21 cellular contexts compared by ENCODE assay signal in the genomic region with DNA sequence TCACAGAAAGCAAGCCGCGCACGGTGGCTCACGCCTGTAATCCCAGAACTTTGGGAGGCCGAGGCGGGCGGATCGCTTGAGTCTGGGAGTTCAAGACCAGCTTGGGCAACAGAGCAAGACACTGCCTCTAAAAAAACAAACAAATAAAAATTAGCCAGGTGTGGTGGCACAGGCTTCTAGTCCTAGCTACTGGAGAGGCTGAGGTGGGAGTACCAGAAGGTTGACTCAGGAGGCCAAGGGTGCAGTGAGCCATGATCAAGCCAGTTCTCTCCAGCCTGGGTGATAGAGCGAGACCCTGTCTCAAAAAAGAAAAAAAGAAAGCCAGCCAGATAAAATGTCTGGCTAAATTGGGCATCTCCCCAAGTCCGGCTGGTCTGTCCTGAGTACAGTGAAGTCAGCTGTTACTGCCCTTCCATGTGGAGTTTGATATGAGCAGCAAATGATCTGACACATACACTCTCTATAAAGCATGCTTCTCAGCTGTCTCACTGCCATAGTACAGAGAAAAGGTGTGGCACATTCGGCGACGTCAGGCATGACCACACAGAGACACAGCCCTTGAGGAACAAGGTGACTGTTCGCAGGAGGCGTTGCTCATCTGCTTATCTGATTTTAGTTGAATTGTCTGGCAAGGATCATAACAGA. TPM values are rescaled to one million over a fixed set of nuclear protein-coding genes. Genes with fewer than 3 reads are reported as not detected.
DNase-seq lines count a peak whose midpoint lies in the region; ATAC-seq, FAIRE-seq and TF ChIP-seq lines count a peak whose summit lies in the region.
"Had no signal": no experiment of that assay in that cellular context is flagged by ENCODE, and none has a peak within 500 bp of the region (broad histone marks: within the 10 kb centered on the region; RNA-seq: fewer than 3 reads in every experiment).

No MANE protein-coding gene starts in this region.

- ATAC-seq in upper lobe of right lung (no peak), HG03460 (IDR thresholded peaks at IDR 0.05; ENCODE audit: unreplicated experiment) (no peak)
- ATAC-seq: CD8-positive, alpha-beta T cell had no signal

- H3K9me3 ChIP-seq in upper lobe of right lung, result no peaks in the 10 kb centered on the region
- H3K9me3 ChIP-seq: SJCRH30, stomach had no signal

- H3K4me3 ChIP-seq in upper lobe of right lung, result no peak overlapping the region
- H3K4me3 ChIP-seq: hepatocyte, SJCRH30, stomach had no signal

- intact Hi-C loops in upper lobe of right lung (cut with DNase I), result no loop called here

- DNase-seq in A172 (ENCODE audit: low spot score), result peak; percentile 22
- DNase-seq in HTR-8/SVneo (ENCODE audit: insufficient read length, low spot score), result no peak
- DNase-seq in amniotic epithelial cell (ENCODE audit: low read depth), result peak; percentile 12
- peak; percentile 83 for DNase-seq in kidney tubule cell (ENCODE audit: low spot score)
- DNase-seq in stimulated activated naive CD4-positive, alpha-beta T cell treated with Interleukin-2 at 50 U/mL for 16 hours (lab: John Stamatoyannopoulos, UW), result no peak
- DNase-seq in upper lobe of right lung, result no peak
- DNase-seq in cerebellar nuclear complex (lab: John Stamatoyannopoulos, UW), result no peak
- DNase-seq: activated CD4-positive, CD25-positive, alpha-beta regulatory T cell treated with anti-CD3 and anti-CD28 coated beads, Interleukin-2, amount 50 U/mL, for 72 hours; CD8-positive, alpha-beta T cell; central memory CD4-positive, alpha-beta T cell; DND-41; NCI-H1436 treated with DMSO at 0.1 percent for 48 hours; NCI-H2171; occipital lobe; OCI-M1; SJCRH30; stomach had no signal

- H3K36me3 ChIP-seq in upper lobe of right lung, result peaks cover 20% of the 10 kb centered on the region
- H3K36me3 ChIP-seq: SJCRH30 had no signal

- H3K4me1 ChIP-seq in upper lobe of right lung, result peaks cover 11% of the 10 kb centered on the region
- H3K4me1 ChIP-seq: SJCRH30 had no signal

- no peak overlapping the region for H3K27ac ChIP-seq in upper lobe of right lung
- H3K27ac ChIP-seq: hepatocyte, KMS-11, SJCRH30, stomach had no signal

- no peaks in the 10 kb centered on the region for H3K27me3 ChIP-seq in upper lobe of right lung
- H3K27me3 ChIP-seq: hepatocyte, SJCRH30, stomach had no signal

- TF ChIP-seq CTCF in upper lobe of right lung (IDR thresholded peaks at IDR 0.05), result no peak

- peak; percentile 13 for FAIRE-seq in HTR-8/SVneo (lab: Jason Lieb, UNC)
- FAIRE-seq: keratinocyte had no signal

RNA-seq across cellular contexts. Expression of gene CD83, which starts 13.0 kb away (rescaled TPM):
- total RNA-seq in A172 (2014; rRNA removed; shearing (Covaris generic)), result 4.4 and 5.3 TPM in 2 replicates
- 26.0 TPM for total RNA-seq in upper lobe of right lung

Comparison
In these comparisons a context has a peak if more than half of its experiments do, and no peak if none do; other contexts are left out.
1. DNase-seq: peak in A172 (single experiment), amniotic epithelial cell (single experiment) and kidney tubule cell (single experiment); none in HTR-8/SVneo (single experiment), stimulated activated naive CD4-positive, alpha-beta T cell treated with Interleukin-2 at 50 U/mL for 16 hours (single experiment), upper lobe of right lung (single experiment) and cerebellar nuclear complex (0 of 2).